In the genomic region with DNA sequence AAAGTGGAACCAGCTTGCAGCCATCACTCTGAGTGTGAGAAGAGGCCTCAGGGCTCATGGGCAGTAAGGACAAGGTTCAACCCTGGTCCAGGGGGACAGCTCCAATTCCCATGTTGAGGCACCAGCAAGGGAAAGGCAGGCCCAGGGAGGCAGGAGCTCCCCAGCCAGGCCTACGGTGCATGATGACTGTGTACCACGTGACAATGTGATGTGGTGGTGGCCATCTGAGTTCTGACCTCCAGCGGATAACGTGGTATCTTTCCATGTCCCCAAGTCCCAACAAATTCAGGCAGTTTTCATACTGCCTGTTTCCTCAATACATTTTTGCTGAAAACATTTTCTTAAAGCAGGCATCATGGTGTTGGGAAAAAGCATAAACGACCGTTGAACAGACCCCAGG, we compare ENCODE assay signal across 24 cellular contexts. TPM values are rescaled to one million over a fixed set of nuclear protein-coding genes. Genes with fewer than 3 reads are reported as not detected.
DNase-seq lines count a peak whose midpoint lies in the region; ATAC-seq lines count a peak whose summit lies in the region.
"Had no signal": no experiment of that assay in that cellular context is flagged by ENCODE, and none has a peak within 500 bp of the region (broad histone marks: within the 10 kb centered on the region; RNA-seq: fewer than 3 reads in every experiment).

No MANE protein-coding gene starts in this region.

- peaks cover 0 to 50% (median 29%) of the 10 kb centered on the region in 11 experiments; a peak in 18 of 22 replicates for H3K9me3 ChIP-seq in BLaER1 treated with 17β-estradiol and CSF1 and Interleukin-3, amounts not matched to agents 10 nM and 100 nM (replicated peaks in 1 of 11)
- no peaks in the 10 kb centered on the region for H3K9me3 ChIP-seq in mesenchymal stem cell (ENCODE audit: control insufficient read depth, low read length)
- H3K9me3 ChIP-seq in CD4-positive, alpha-beta memory T cell (ENCODE audit: control insufficient read depth in 1 of 2, low read length in 2 of 2) = no peaks in the 10 kb centered on the region
- H3K9me3 ChIP-seq: adrenal gland had no signal

- CTCF ChIA-PET in CD4-positive, alpha-beta memory T cell (lab: Charles Lee; ENCODE audit: partially characterized antibody) = interaction anchor here (2.0 to 4.6 kb wide), 3 partner anchors 17 to 28 kb away, joined by 4 to 19 read pairs (median 18); no protein-coding TSS in a partner anchor

- no peak overlapping the region for H3K9ac ChIP-seq in BLaER1 treated with 17β-estradiol and CSF1 and Interleukin-3, amounts not matched to agents 10 nM and 100 nM
- H3K9ac ChIP-seq in mesenchymal stem cell (ENCODE audit: low read length) = no peak overlapping the region

- DNase-seq in mesenchymal stem cell = no peak
- DNase-seq in OCI-M2 (lab: John Stamatoyannopoulos, UW; ENCODE audit: unreplicated experiment) = no peak
- no peak for DNase-seq in CD4-positive, alpha-beta memory T cell
- DNase-seq in HCEC 1CT = no peak
- DNase-seq: activated CD4-positive, alpha-beta T cell treated with anti-CD3 and anti-CD28 coated beads, Interleukin-2, amount 10 ng/mL, durations not matched to agents 7 days and 5 days; activated CD8-positive, alpha-beta memory T cell treated with anti-CD3 and anti-CD28 coated beads, Interleukin-2, amount 50 U/mL, for 4 hours; activated gamma-delta T cell; adrenal gland; CD8-positive, alpha-beta memory T cell; dermis blood vessel endothelial cell; foreskin keratinocyte; kidney; midbrain; NCI-H69; stimulated activated CD4-positive, alpha-beta T cell treated with anti-CD3 and anti-CD28 coated beads, Interleukin-4, amount 100 ng/mL, for 1 hour had no signal

- peaks cover 0 to 9% (median 4%) of the 10 kb centered on the region in 4 donors for H3K4me1 Mint-ChIP-seq in CD4-positive, alpha-beta memory T cell
- H3K4me1 Mint-ChIP-seq: activated CD4-positive, alpha-beta T cell treated with anti-CD3 and anti-CD28 coated beads, Interleukin-2, amount 10 ng/mL, durations not matched to agents 7 days and 5 days; CD8-positive, alpha-beta memory T cell had no signal

- peak overlapping the region in 1 of 2 experiments; percentile 84 for H3K14ac ChIP-seq in mesenchymal stem cell (ENCODE audit: low read length in 2 of 2)

- H3K4me2 ChIP-seq in BLaER1 treated with 17β-estradiol and CSF1 and Interleukin-3, amounts not matched to agents 10 nM and 100 nM = peak overlapping the region; percentile 57 to 86 (median 78); a peak in 21 of 22 replicates
- H3K4me2 ChIP-seq in mesenchymal stem cell (ENCODE audit: low read length, poor library complexity, severe bottlenecking) = no peak overlapping the region
- H3K4me2 ChIP-seq: smooth muscle cell had no signal

- peaks cover 16 to 70% (median 45%) of the 10 kb centered on the region in 10 experiments for H3K4me1 ChIP-seq in BLaER1 treated with 17β-estradiol and CSF1 and Interleukin-3, amounts not matched to agents 10 nM and 100 nM
- H3K4me1 ChIP-seq in mesenchymal stem cell (ENCODE audit: control insufficient read depth, insufficient read depth, low read depth, low read length) = peaks cover 6% of the 10 kb centered on the region
- no peaks in the 10 kb centered on the region for H3K4me1 ChIP-seq in CD4-positive, alpha-beta memory T cell (ENCODE audit: insufficient read depth, low read length)
- H3K4me1 ChIP-seq: foreskin keratinocyte had no signal

- ATAC-seq in HG03108 (IDR thresholded peaks at IDR 0.05; ENCODE audit: unreplicated experiment) = no peak
- ATAC-seq: foreskin keratinocyte had no signal

- H3K23ac ChIP-seq in mesenchymal stem cell (ENCODE audit: low read length in 2 of 2) = no peak overlapping the region

- H2BK5ac ChIP-seq in mesenchymal stem cell (ENCODE audit: low read depth, low read length, poor library complexity, severe bottlenecking) = no peak overlapping the region

- H3K9me3 Mint-ChIP-seq in CD4-positive, alpha-beta memory T cell = peaks cover 0 to 3% (median 0%) of the 10 kb centered on the region in 8 donors
- H3K9me3 Mint-ChIP-seq: CD8-positive, alpha-beta memory T cell had no signal

- H4K91ac ChIP-seq in mesenchymal stem cell (ENCODE audit: low read length) = peak overlapping the region; percentile 100

- H2BK12ac ChIP-seq in mesenchymal stem cell (ENCODE audit: low read length in 2 of 2) = peak overlapping the region; percentile 95 to 99

- 88% methylated on average over 6 of the region's 6 CpGs for WGBS in mesenchymal stem cell

- no peaks in the 10 kb centered on the region for H3K36me3 Mint-ChIP-seq in CD4-positive, alpha-beta memory T cell
- H3K36me3 Mint-ChIP-seq: CD8-positive, alpha-beta memory T cell had no signal

- no peak overlapping the region for H2BK15ac ChIP-seq in mesenchymal stem cell (ENCODE audit: low read depth, poor library complexity, severe bottlenecking)

- no peak overlapping the region for H2AK5ac ChIP-seq in mesenchymal stem cell (ENCODE audit: low read length, severe bottlenecking)

- no peak overlapping the region for H3K4me3 Mint-ChIP-seq in CD4-positive, alpha-beta memory T cell
- H3K4me3 Mint-ChIP-seq: activated CD4-positive, alpha-beta T cell treated with anti-CD3 and anti-CD28 coated beads, Interleukin-2, amount 10 ng/mL, durations not matched to agents 7 days and 5 days; CD8-positive, alpha-beta memory T cell; stimulated activated naive CD8-positive, alpha-beta T cell treated with anti-CD3 and anti-CD28 coated beads, Interleukin-15, Interleukin-2, amounts not matched to agents 100 ng/mL and 50 ng/mL, for 24 hours; T-helper 1 cell treated with Interleukin-12 subunit alpha and Interleukin-12 subunit beta and Interleukin-4 antibody, amounts not matched to agents 30 μg/mL and 1 μg/mL, for 36 hours had no signal

- intact Hi-C loops in CD4-positive, alpha-beta memory T cell (cut with micrococcal nuclease) = no loop called here

- H3K27me3 Mint-ChIP-seq in CD4-positive, alpha-beta memory T cell = no peaks in the 10 kb centered on the region
- H3K27me3 Mint-ChIP-seq: activated CD4-positive, alpha-beta T cell treated with anti-CD3 and anti-CD28 coated beads, Interleukin-2, amount 10 ng/mL, durations not matched to agents 7 days and 5 days; stimulated activated naive CD8-positive, alpha-beta T cell treated with anti-CD3 and anti-CD28 coated beads, Interleukin-15, Interleukin-2, amounts not matched to agents 100 ng/mL and 50 ng/mL, for 24 hours had no signal

- peak overlapping the region; percentile 92 for H4K8ac ChIP-seq in mesenchymal stem cell (ENCODE audit: low read length)

- H3K36me3 ChIP-seq in BLaER1 treated with 17β-estradiol and CSF1 and Interleukin-3, amounts not matched to agents 10 nM and 100 nM = no peaks in the 10 kb centered on the region
- H3K36me3 ChIP-seq in mesenchymal stem cell (ENCODE audit: control insufficient read depth in 1 of 2, insufficient read depth in 2 of 2, low read depth in 1 of 2, low read length in 2 of 2) = no peaks in the 10 kb centered on the region
- H3K36me3 ChIP-seq in CD4-positive, alpha-beta memory T cell (ENCODE audit: insufficient read depth, low read length) = no peaks in the 10 kb centered on the region
- H3K36me3 ChIP-seq: adrenal gland had no signal

- no peaks in the 10 kb centered on the region for H3K79me1 ChIP-seq in mesenchymal stem cell (replicated peaks; ENCODE audit: low read length, poor library complexity, severe bottlenecking)

- H3K27ac Mint-ChIP-seq in CD4-positive, alpha-beta memory T cell = no peak overlapping the region
- H3K27ac Mint-ChIP-seq: activated CD4-positive, alpha-beta T cell treated with anti-CD3 and anti-CD28 coated beads, Interleukin-2, amount 10 ng/mL, durations not matched to agents 7 days and 5 days; stimulated activated naive CD8-positive, alpha-beta T cell treated with anti-CD3 and anti-CD28 coated beads, Interleukin-15, Interleukin-2, amounts not matched to agents 100 ng/mL and 50 ng/mL, for 24 hours; T-helper 1 cell treated with Interleukin-12 subunit alpha and Interleukin-12 subunit beta and Interleukin-4 antibody, amounts not matched to agents 30 μg/mL and 1 μg/mL, for 36 hours had no signal

- peak overlapping the region; percentile 91 to 95 for H3K4ac ChIP-seq in mesenchymal stem cell (ENCODE audit: low read depth in 1 of 2, low read length in 2 of 2)

- peak overlapping the region; percentile 66 for H2BK120ac ChIP-seq in mesenchymal stem cell (ENCODE audit: low read depth, low read length)

- H3K4me3 ChIP-seq in BLaER1 treated with 17β-estradiol and CSF1 and Interleukin-3, amounts not matched to agents 10 nM and 100 nM = peak overlapping the region in 2 of 10 experiments; percentile 8 to 12; a peak in 4 of 20 replicates
- no peak overlapping the region for H3K4me3 ChIP-seq in mesenchymal stem cell (ENCODE audit: insufficient read depth in 1 of 2, low read depth in 1 of 2, low read length in 2 of 2)
- no peak overlapping the region for H3K4me3 ChIP-seq in CD4-positive, alpha-beta memory T cell (ENCODE audit: low read length in 2 of 2)
- H3K4me3 ChIP-seq: adrenal gland, smooth muscle cell had no signal

- peak overlapping the region in 6 of 11 experiments; percentile 1 to 38 (median 26); a peak in 6 of 22 replicates for H3K27ac ChIP-seq in BLaER1 treated with 17β-estradiol and CSF1 and Interleukin-3, amounts not matched to agents 10 nM and 100 nM
- H3K27ac ChIP-seq in angular gyrus (ENCODE audit: low read depth, low read length) = peak overlapping the region; percentile 75
- no peak overlapping the region for H3K27ac ChIP-seq in mesenchymal stem cell (ENCODE audit: low read length, poor library complexity, severe bottlenecking)
- H3K27ac ChIP-seq in temporal lobe (ENCODE audit: low read depth, low read length) = peak overlapping the region; percentile 50
- no peak overlapping the region for H3K27ac ChIP-seq in CD4-positive, alpha-beta memory T cell (ENCODE audit: low read depth, low read length)
- H3K27ac ChIP-seq: foreskin keratinocyte had no signal

- no peak overlapping the region for H2AFZ ChIP-seq in mesenchymal stem cell (ENCODE audit: low read depth, low read length)

- POLR2A ChIA-PET in CD4-positive, alpha-beta memory T cell (lab: Charles Lee; ENCODE audit: partially characterized antibody) = interaction anchor here (2.2 kb wide), 1 partner anchor 16 kb away, joined by 7 read pairs; no protein-coding TSS in a partner anchor

- peak overlapping the region; percentile 67 to 99 for H3K18ac ChIP-seq in mesenchymal stem cell (ENCODE audit: low read depth in 1 of 2, low read length in 2 of 2)

- no peaks in the 10 kb centered on the region for H3K27me3 ChIP-seq in BLaER1 treated with 17β-estradiol and CSF1 and Interleukin-3, amounts not matched to agents 10 nM and 100 nM
- H3K27me3 ChIP-seq in mesenchymal stem cell (ENCODE audit: control insufficient read depth in 1 of 2, insufficient read depth in 1 of 2, low read length in 2 of 2) = no peaks in the 10 kb centered on the region
- no peaks in the 10 kb centered on the region for H3K27me3 ChIP-seq in CD4-positive, alpha-beta memory T cell (ENCODE audit: insufficient read depth, low read length)
- H3K27me3 ChIP-seq: adrenal gland had no signal

- H4K20me1 ChIP-seq in BLaER1 treated with 17β-estradiol and CSF1 and Interleukin-3, amounts not matched to agents 10 nM and 100 nM = no peaks in the 10 kb centered on the region

RNA-seq across cellular contexts. Expression of gene COL6A3, which starts 36.1 kb away (rescaled TPM):
- polyA plus RNA-seq in mesenchymal stem cell (2013, experiment 1 of 2) = 173 TPM
- 153 TPM for polyA plus RNA-seq in mesenchymal stem cell (2013, experiment 2 of 2)
- total RNA-seq in temporal lobe = 20.4 TPM
- total RNA-seq in CD4-positive, alpha-beta memory T cell = 1 to 10 TPM; 1.5 to 2.1 TPM
- polyA plus RNA-seq in CD4-positive, alpha-beta memory T cell = under 1 TPM in 1 of 2 donors, not detected in 1; 0.56 TPM
- total RNA-seq: foreskin keratinocyte, OCI-LY7 had no signal
- polyA plus RNA-seq: foreskin keratinocyte had no signal

RNA-seq across cellular contexts. Expression of gene MLPH, which starts 36.9 kb away (rescaled TPM):
- 93.7 TPM for polyA plus RNA-seq in mesenchymal stem cell (2013, experiment 1 of 2)
- 85.6 TPM for polyA plus RNA-seq in mesenchymal stem cell (2013, experiment 2 of 2)
- total RNA-seq in temporal lobe = 0.98 TPM
- total RNA-seq in CD4-positive, alpha-beta memory T cell = not detected
- not detected for polyA plus RNA-seq in CD4-positive, alpha-beta memory T cell
- total RNA-seq: activated CD4-positive, alpha-beta T cell treated with anti-CD3 and anti-CD28 coated beads, Interleukin-2, amount 10 ng/mL, durations not matched to agents 7 days and 5 days; CD8-positive, alpha-beta memory T cell; OCI-LY7 had no signal
- polyA plus RNA-seq: CD8-positive, alpha-beta memory T cell; neural cell had no signal

Comparison
In these comparisons a context has a peak if more than half of its experiments do, and no peak if none do; other contexts are left out.
1. H3K27ac ChIP-seq: peak in BLaER1 treated with 17β-estradiol and CSF1 and Interleukin-3, amounts not matched to agents 10 nM and 100 nM (6 of 11), angular gyrus (single experiment) and temporal lobe (single experiment); none in mesenchymal stem cell (single experiment) and CD4-positive, alpha-beta memory T cell (single experiment).